Comparison of ENCODE assay signal across 1 cellular context in genomic region chr11:78176605-78177141, GRCh38.
A peak's percentile ranks its signal among the peaks of the same experiment; 100 is the strongest.
TF ChIP-seq lines count a peak whose summit lies in the region.

No MANE protein-coding gene starts in this region.

TF ChIP-seq in HepG2, 621 proteins besides CTCF, POLR2A, EP300 and RAD21:
- peak; percentile 90 for TF ChIP-seq ZNF770 (CRISPR knock-in tag; IDR thresholded peaks at IDR 0.05)
- TF ChIP-seq FOXP1 (IDR thresholded peaks at IDR 0.05), result peak; percentile 91
- peak; percentile 20; the same call in 1 of the 2 replicates for TF ChIP-seq FOXP1 (CRISPR knock-in tag; IDR thresholded peaks at IDR 0.05)
- TF ChIP-seq, protein P1, sequence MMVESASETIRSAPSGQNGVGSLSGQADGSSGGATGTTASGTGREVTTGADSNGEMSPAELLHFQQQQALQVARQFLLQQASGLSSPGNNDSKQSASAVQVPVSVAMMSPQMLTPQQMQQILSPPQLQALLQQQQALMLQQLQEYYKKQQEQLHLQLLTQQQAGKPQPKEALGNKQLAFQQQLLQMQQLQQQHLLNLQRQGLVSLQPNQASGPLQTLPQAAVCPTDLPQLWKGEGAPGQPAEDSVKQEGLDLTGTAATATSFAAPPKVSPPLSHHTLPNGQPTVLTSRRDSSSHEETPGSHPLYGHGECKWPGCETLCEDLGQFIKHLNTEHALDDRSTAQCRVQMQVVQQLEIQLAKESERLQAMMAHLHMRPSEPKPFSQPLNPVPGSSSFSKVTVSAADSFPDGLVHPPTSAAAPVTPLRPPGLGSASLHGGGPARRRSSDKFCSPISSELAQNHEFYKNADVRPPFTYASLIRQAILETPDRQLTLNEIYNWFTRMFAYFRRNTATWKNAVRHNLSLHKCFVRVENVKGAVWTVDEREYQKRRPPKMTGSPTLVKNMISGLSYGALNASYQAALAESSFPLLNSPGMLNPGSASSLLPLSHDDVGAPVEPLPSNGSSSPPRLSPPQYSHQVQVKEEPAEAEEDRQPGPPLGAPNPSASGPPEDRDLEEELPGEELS (CRISPR knock-in tag; IDR thresholded peaks at IDR 0.05), result 0 out of 2 replicates have a peak, but pooled peaks have one; percentile 24
- TF ChIP-seq ZBTB8A (CRISPR knock-in tag; IDR thresholded peaks at IDR 0.05; ENCODE audit: borderline replicate concordance, low read depth), result no peak
- TF ChIP-seq ZNF460 (CRISPR knock-in tag; IDR thresholded peaks at IDR 0.05; ENCODE audit: borderline replicate concordance), result peak; percentile 33; the same call in 1 of the 2 replicates
- TF ChIP-seq PAX8 (CRISPR knock-in tag; IDR thresholded peaks at IDR 0.05; ENCODE audit: borderline replicate concordance), result no peak
